ENCODE assay signal across 8 cellular contexts in genomic region chr11:22625448-22626287, GRCh38. TPM values are rescaled to one million over a fixed set of nuclear protein-coding genes. Genes with fewer than 3 reads are reported as not detected.
DNase-seq lines count a peak whose midpoint lies in the region; ATAC-seq and TF ChIP-seq lines count a peak whose summit lies in the region.

FANCF (minus strand) TSS chr11:22625823; CDS start chr11:22625810, 13 bp downstream.

- no peaks in the 10 kb centered on the region for H3K27me3 ChIP-seq in thyroid gland

- no peaks in the 10 kb centered on the region for H3K9me3 ChIP-seq in thyroid gland

- H3K9me3 Mint-ChIP-seq in activated naive CD8-positive, alpha-beta T cell (ENCODE audit: low read depth) = no peaks in the 10 kb centered on the region
- H3K9me3 Mint-ChIP-seq in osteocyte (ENCODE audit: unreplicated experiment) = no peaks in the 10 kb centered on the region

- peak within 1 kb of the TSS; percentile 98 for H3K4me3 Mint-ChIP-seq in activated naive CD8-positive, alpha-beta T cell
- H3K4me3 Mint-ChIP-seq in osteocyte (ENCODE audit: unreplicated experiment) = peak within 1 kb of the TSS; percentile 99

- intact Hi-C loops in head of caudate nucleus (cut with DNase I) (no loop called here), thyroid gland (cut with DNase I) (loop anchor here (10.0 kb wide), 1 partner anchor 199 kb away; the partner anchor contains the start of gene SVIP)

- peak within 1 kb of the TSS; percentile 99 for H3K27ac Mint-ChIP-seq in activated naive CD8-positive, alpha-beta T cell
- peak within 1 kb of the TSS; percentile 97 for H3K27ac Mint-ChIP-seq in osteocyte (ENCODE audit: unreplicated experiment)

- H3K27ac ChIP-seq in thyroid gland = peak within 1 kb of the TSS; percentile 83 to 88 (median 85)

- H3K4me1 ChIP-seq in thyroid gland = peaks cover 10 to 15% of the 10 kb centered on the region in 2 donors

- POLR2A ChIA-PET in GM10248 (lab: Yijun Ruan, JAX) = no interaction called here

- H3K4me1 Mint-ChIP-seq in activated naive CD8-positive, alpha-beta T cell (ENCODE audit: low read depth) = peaks cover 41% of the 10 kb centered on the region
- peaks cover 19% of the 10 kb centered on the region for H3K4me1 Mint-ChIP-seq in osteocyte (ENCODE audit: unreplicated experiment)

- H3K27me3 Mint-ChIP-seq in activated naive CD8-positive, alpha-beta T cell = no peaks in the 10 kb centered on the region
- H3K27me3 Mint-ChIP-seq in osteocyte (ENCODE audit: unreplicated experiment) = peaks cover 2% of the 10 kb centered on the region

- CTCF ChIA-PET in GM10248 (lab: Yijun Ruan, JAX) = interaction anchor here (0.9 to 2.6 kb wide), 7 partner anchors 8 to 203 kb away, joined by 3 to 9 read pairs (median 3); no protein-coding TSS in a partner anchor

- TF ChIP-seq CTCF in GM10248 (IDR thresholded peaks at IDR 0.05; ENCODE audit: control extremely low read depth, extremely low read depth, low read depth, missing control alignments) (no peak), osteocyte (IDR thresholded peaks at IDR 0.05) (no peak), thyroid gland (IDR thresholded peaks at IDR 0.05) (peak in 2 of 6 experiments; percentile 3 to 6)

- H3K36me3 Mint-ChIP-seq in activated naive CD8-positive, alpha-beta T cell = peaks cover 12% of the 10 kb centered on the region
- no peaks in the 10 kb centered on the region for H3K36me3 Mint-ChIP-seq in osteocyte (ENCODE audit: unreplicated experiment)

- no peaks in the 10 kb centered on the region for H3K36me3 ChIP-seq in thyroid gland

- WGBS in thyroid gland, 2 donors = 1 to 2% methylated on average over 28 to 31 of the region's 55 CpGs

- TF ChIP-seq POLR2A in thyroid gland (IDR thresholded peaks at IDR 0.05) = peak in 1 of 2 donors; percentile 60

- peak within 1 kb of the TSS; percentile 57 to 66 (median 63) for H3K4me3 ChIP-seq in thyroid gland (replicated peaks in 1 of 3)

- DNase-seq in GM10248 (ENCODE audit: extremely low spot score) (peak; percentile 93), NCI-H1105 (lab: John Stamatoyannopoulos, UW) (peak; percentile 95), SKM-1 treated with dmso at 0.1 percent for 144 hours (lab: John Stamatoyannopoulos, UW; ENCODE audit: unreplicated experiment) (peak; percentile 98), head of caudate nucleus (peak; percentile 78 to 98 (median 93)), osteocyte (ENCODE audit: extremely low spot score, unreplicated experiment) (peak; percentile 94), thyroid gland (peak; percentile 93 to 94)

- ATAC-seq in HG02623 (IDR thresholded peaks at IDR 0.05; ENCODE audit: unreplicated experiment) = peak; percentile 95

RNA-seq across cellular contexts. Expression of gene FANCF, which starts in this region (rescaled TPM):
- total RNA-seq in osteocyte (8.7 and 9.4 TPM in 2 replicates), thyroid gland (10 to 100 TPM in 3 of 4 donors, 1 to 10 TPM in 1; 8.6 to 15.2 (median 13.4) TPM)

Comparison
In these comparisons a context has a peak if more than half of its experiments do, and no peak if none do; other contexts are left out.
1. Peak in every context shown above with its lines: DNase-seq, ATAC-seq, H3K4me3 ChIP-seq and H3K27ac ChIP-seq.